ENCODE assay signal across 27 cellular contexts in the genomic region with DNA sequence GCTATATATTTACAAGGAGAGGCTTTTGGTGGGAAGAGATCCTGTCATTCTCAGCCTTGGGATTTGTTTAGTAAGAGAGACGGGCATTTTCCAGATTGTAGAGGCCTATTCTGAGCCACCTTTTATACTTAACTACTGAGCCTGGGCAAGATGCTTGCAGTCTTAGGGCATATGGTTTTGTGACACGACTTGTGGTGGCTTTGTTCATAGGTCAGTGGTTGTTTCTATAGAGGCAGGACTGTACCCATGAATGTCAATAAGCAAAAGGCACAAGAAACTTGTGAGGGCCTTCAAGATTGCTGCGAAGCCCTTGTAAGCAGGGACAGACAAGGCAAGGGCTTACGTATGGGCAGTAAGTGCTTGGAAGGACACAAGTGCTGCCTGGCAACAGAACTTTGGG. TPM values are rescaled to one million over a fixed set of nuclear protein-coding genes. Genes with fewer than 3 reads are reported as not detected.
A peak's percentile ranks its signal among the peaks of the same experiment; 100 is the strongest.
DNase-seq lines count a peak whose midpoint lies in the region; ATAC-seq and TF ChIP-seq lines count a peak whose summit lies in the region.
"Had no signal": no experiment of that assay in that cellular context is flagged by ENCODE, and none has a peak within 500 bp of the region (broad histone marks: within the 10 kb centered on the region; RNA-seq: fewer than 3 reads in every experiment).

No MANE protein-coding gene starts in this region.

- WGBS in heart right ventricle, 2 donors, result 76 to 81% methylated on average over 4 of the region's 4 CpGs

- DNase-seq in CD4-positive, CD25-positive, alpha-beta regulatory T cell, result no peak
- DNase-seq in Karpas-422, result no peak
- DNase-seq in central memory CD8-positive, alpha-beta T cell (ENCODE audit: low spot score in 2 of 2), result no peak
- DNase-seq in cardiac septum (ENCODE audit: low spot score), result no peak
- DNase-seq in heart right ventricle, result no peak
- no peak for DNase-seq in posterior vena cava (ENCODE audit: low spot score)
- DNase-seq: Caco-2; CD4-positive, alpha-beta memory T cell; DMS79; GF-D8; NCI-H1092 treated with DMSO at 0.1 percent for 48 hours; NCI-H1436; NCI-H187; NCI-H2081 treated with DMSO at 0.1 percent for 48 hours; NCI-H2171; NCI-H345; NCI-H510A treated with DMSO at 0.1 percent for 48 hours; PC-9; SJCRH30 had no signal

- H3K36me3 Mint-ChIP-seq in CD4-positive, CD25-positive, alpha-beta regulatory T cell, result no peaks in the 10 kb centered on the region
- H3K36me3 Mint-ChIP-seq in central memory CD8-positive, alpha-beta T cell (ENCODE audit: insufficient read depth), result peaks cover 8% of the 10 kb centered on the region
- peaks cover 28% of the 10 kb centered on the region for H3K36me3 Mint-ChIP-seq in stimulated activated memory B cell treated with anti-CD40 and anti-IgM and Interleukin-4, amounts not matched to agents 10 μg/mL and 1 μg/mL and 100 μg/mL, for 72 hours
- H3K36me3 Mint-ChIP-seq: CD4-positive, alpha-beta memory T cell had no signal

- peak overlapping the region; percentile 38; the same call in 1 of the 2 replicates for H2AFZ ChIP-seq in Karpas-422 (ENCODE audit: low read length)
- H2AFZ ChIP-seq: PC-9 had no signal

- H3K27ac ChIP-seq in CD4-positive, CD25-positive, alpha-beta regulatory T cell (ENCODE audit: insufficient read depth, low read length, poor library complexity, severe bottlenecking), result no peak overlapping the region
- H3K27ac ChIP-seq in Karpas-422 (ENCODE audit: low read length) (peak overlapping the region; percentile 80; the same call in 1 of the 2 replicates), heart right ventricle (no peak overlapping the region)
- H3K27ac ChIP-seq: BLaER1 treated with 17β-estradiol and CSF1 and Interleukin-3, amounts not matched to agents 10 nM and 100 nM; HL-60; PC-9; SJCRH30 had no signal

- H3K9me3 Mint-ChIP-seq in CD4-positive, CD25-positive, alpha-beta regulatory T cell, result peaks cover 0 to 5% (median 2%) of the 10 kb centered on the region in 7 donors
- H3K9me3 Mint-ChIP-seq in central memory CD8-positive, alpha-beta T cell, result peaks cover 6% of the 10 kb centered on the region
- H3K9me3 Mint-ChIP-seq in stimulated activated memory B cell treated with anti-CD40 and anti-IgM and Interleukin-4, amounts not matched to agents 10 μg/mL and 1 μg/mL and 100 μg/mL, for 72 hours, result peaks cover 7% of the 10 kb centered on the region

- H4K20me1 ChIP-seq in Karpas-422 (ENCODE audit: insufficient read depth, low read depth, low read length), result no peaks in the 10 kb centered on the region
- H4K20me1 ChIP-seq: BLaER1 treated with 17β-estradiol and CSF1 and Interleukin-3, amounts not matched to agents 10 nM and 100 nM had no signal

- H3K9me2 ChIP-seq in Karpas-422 (replicated peaks; ENCODE audit: insufficient read depth, low read length), result no peaks in the 10 kb centered on the region

- H3K4me3 Mint-ChIP-seq in CD4-positive, CD25-positive, alpha-beta regulatory T cell, result peak overlapping the region in 2 of 4 donors; percentile 5 to 17
- no peak overlapping the region for H3K4me3 Mint-ChIP-seq in central memory CD8-positive, alpha-beta T cell
- H3K4me3 Mint-ChIP-seq in stimulated activated memory B cell treated with anti-CD40 and anti-IgM and Interleukin-4, amounts not matched to agents 10 μg/mL and 1 μg/mL and 100 μg/mL, for 72 hours, result no peak overlapping the region
- H3K4me3 Mint-ChIP-seq: CD4-positive, alpha-beta memory T cell had no signal

- H3K27me3 ChIP-seq in CD4-positive, CD25-positive, alpha-beta regulatory T cell (ENCODE audit: control insufficient read depth, insufficient read depth, low read length), result no peaks in the 10 kb centered on the region
- no peaks in the 10 kb centered on the region for H3K27me3 ChIP-seq in Karpas-422 (ENCODE audit: low read length)
- peaks cover 0 to 17% (median under 1%) of the 10 kb centered on the region in 7 donors for H3K27me3 ChIP-seq in heart right ventricle
- H3K27me3 ChIP-seq: SJCRH30 had no signal

- H3K4me3 ChIP-seq in CD4-positive, CD25-positive, alpha-beta regulatory T cell (ENCODE audit: low read depth, low read length), result no peak overlapping the region
- H3K4me3 ChIP-seq in Karpas-422 (ENCODE audit: low read length) (no peak overlapping the region), heart right ventricle (no peak overlapping the region)
- H3K4me3 ChIP-seq: BLaER1 treated with 17β-estradiol and CSF1 and Interleukin-3, amounts not matched to agents 10 nM and 100 nM; PC-9; SJCRH30 had no signal

- H3K79me2 ChIP-seq in Karpas-422 (ENCODE audit: low read length), result no peaks in the 10 kb centered on the region

- intact Hi-C loops in cardiac septum (cut with DNase I) (no loop called here), heart right ventricle (cut with DNase I) (no loop called here), posterior vena cava (cut with DNase I) (no loop called here)

- peak overlapping the region in 2 of 3 donors; percentile 9 to 72 for H3K27ac Mint-ChIP-seq in CD4-positive, CD25-positive, alpha-beta regulatory T cell
- H3K27ac Mint-ChIP-seq in central memory CD8-positive, alpha-beta T cell (ENCODE audit: low read depth), result peak overlapping the region; percentile 83
- H3K27ac Mint-ChIP-seq in stimulated activated memory B cell treated with anti-CD40 and anti-IgM and Interleukin-4, amounts not matched to agents 10 μg/mL and 1 μg/mL and 100 μg/mL, for 72 hours, result peak overlapping the region; percentile 94

- no peaks in the 10 kb centered on the region for H3K9me3 ChIP-seq in CD4-positive, CD25-positive, alpha-beta regulatory T cell (ENCODE audit: control insufficient read depth in 2 of 2, low read length in 2 of 2)
- no peaks in the 10 kb centered on the region for H3K9me3 ChIP-seq in Karpas-422 (ENCODE audit: low read length)
- H3K9me3 ChIP-seq in heart right ventricle, result peaks cover 0 to 4% (median 0%) of the 10 kb centered on the region in 11 donors
- H3K9me3 ChIP-seq: Caco-2, SJCRH30 had no signal

- peaks cover 24 to 84% (median 33%) of the 10 kb centered on the region in 4 donors for H3K4me1 Mint-ChIP-seq in CD4-positive, CD25-positive, alpha-beta regulatory T cell
- peaks cover 77% of the 10 kb centered on the region for H3K4me1 Mint-ChIP-seq in central memory CD8-positive, alpha-beta T cell
- peaks cover 90% of the 10 kb centered on the region for H3K4me1 Mint-ChIP-seq in stimulated activated memory B cell treated with anti-CD40 and anti-IgM and Interleukin-4, amounts not matched to agents 10 μg/mL and 1 μg/mL and 100 μg/mL, for 72 hours
- H3K4me1 Mint-ChIP-seq: CD4-positive, alpha-beta memory T cell had no signal

- peak overlapping the region; percentile 55 for H3K9ac ChIP-seq in Karpas-422 (ENCODE audit: low read length)
- H3K9ac ChIP-seq: BLaER1 treated with 17β-estradiol and CSF1 and Interleukin-3, amounts not matched to agents 10 nM and 100 nM had no signal

- H3K4me2 ChIP-seq in Karpas-422 (ENCODE audit: low read depth, low read length, poor library complexity, severe bottlenecking), result peak overlapping the region; percentile 56
- H3K4me2 ChIP-seq: BLaER1 treated with 17β-estradiol and CSF1 and Interleukin-3, amounts not matched to agents 10 nM and 100 nM; PC-9 had no signal

- H3K27me3 Mint-ChIP-seq in CD4-positive, CD25-positive, alpha-beta regulatory T cell, result no peaks in the 10 kb centered on the region
- H3K27me3 Mint-ChIP-seq in central memory CD8-positive, alpha-beta T cell, result no peaks in the 10 kb centered on the region
- H3K27me3 Mint-ChIP-seq in stimulated activated memory B cell treated with anti-CD40 and anti-IgM and Interleukin-4, amounts not matched to agents 10 μg/mL and 1 μg/mL and 100 μg/mL, for 72 hours, result no peaks in the 10 kb centered on the region

- H3K4me1 ChIP-seq in CD4-positive, CD25-positive, alpha-beta regulatory T cell (ENCODE audit: control insufficient read depth, insufficient read depth, low read length, poor library complexity, severe bottlenecking), result peaks cover 39% of the 10 kb centered on the region
- peaks cover 60% of the 10 kb centered on the region for H3K4me1 ChIP-seq in Karpas-422 (ENCODE audit: low read length)
- no peaks in the 10 kb centered on the region for H3K4me1 ChIP-seq in heart right ventricle
- H3K4me1 ChIP-seq: BLaER1 treated with 17β-estradiol and CSF1 and Interleukin-3, amounts not matched to agents 10 nM and 100 nM; Caco-2; SJCRH30 had no signal

- no peak for ATAC-seq in CD4-positive, CD25-positive, alpha-beta regulatory T cell (ENCODE audit: low read depth in 2 of 2)
- no peak for ATAC-seq in central memory CD8-positive, alpha-beta T cell (replicated peaks; ENCODE audit: extremely low read depth, poor library complexity, severe bottlenecking)
- peak; percentile 78 for ATAC-seq in stimulated activated memory B cell treated with anti-CD40 and anti-IgM and Interleukin-4, amounts not matched to agents 10 μg/mL and 1 μg/mL and 100 μg/mL, for 72 hours
- no peak for ATAC-seq in heart right ventricle
- ATAC-seq: Right ventricle myocardium inferior, SK-N-SH treated with all-trans-retinoic acid at 6 μM for 48 hours had no signal

- no peaks in the 10 kb centered on the region for H3K36me3 ChIP-seq in CD4-positive, CD25-positive, alpha-beta regulatory T cell (ENCODE audit: control insufficient read depth, insufficient read depth, low read length)
- no peaks in the 10 kb centered on the region for H3K36me3 ChIP-seq in Karpas-422 (ENCODE audit: insufficient read depth, low read length)
- no peaks in the 10 kb centered on the region for H3K36me3 ChIP-seq in heart right ventricle
- H3K36me3 ChIP-seq: BLaER1 treated with 17β-estradiol and CSF1 and Interleukin-3, amounts not matched to agents 10 nM and 100 nM; SJCRH30 had no signal

- TF ChIP-seq CTCF in heart right ventricle (IDR thresholded peaks at IDR 0.05), result no peak

RNA-seq across cellular contexts. Expression of gene FCRL3, which starts 3.4 kb away (rescaled TPM):
- 24.8 TPM for total RNA-seq in CD4-positive, CD25-positive, alpha-beta regulatory T cell
- polyA plus RNA-seq in CD4-positive, CD25-positive, alpha-beta regulatory T cell, result 10 to 100 TPM; 41.1 to 69.9 (median 61.8) TPM
- 24.7 and 45.8 TPM in 2 replicates for total RNA-seq in Karpas-422 (2014; rRNA removed; shearing (Covaris generic); ENCODE audit: low replicate concordance)
- 0.22 TPM for total RNA-seq in cardiac septum
- total RNA-seq in heart right ventricle, result 1 to 10 TPM in 1 of 10 donors, under 1 TPM in 2, not detected in 7; 0.13 to 1.3 (median 0.20) TPM
- polyA plus RNA-seq in heart right ventricle, result under 1 TPM in 1 of 2 donors, not detected in 1; 0.01 TPM
- total RNA-seq in posterior vena cava, result 1 to 10 TPM in 1 of 2 donors, under 1 TPM in 1; 0.19 to 1.1 TPM
- total RNA-seq: Caco-2, H4, PC-9, RPMI7951, SJCRH30 had no signal
- polyA plus RNA-seq: AG04450 had no signal

Comparison
In these comparisons a context has a peak if more than half of its experiments do, and no peak if none do; other contexts are left out.
1. H3K27ac Mint-ChIP-seq: peak in every context shown above with its lines; median percentile 94 in stimulated activated memory B cell treated with anti-CD40 and anti-IgM and Interleukin-4, amounts not matched to agents 10 μg/mL and 1 μg/mL and 100 μg/mL, for 72 hours; 83 in central memory CD8-positive, alpha-beta T cell; 40 in CD4-positive, CD25-positive, alpha-beta regulatory T cell.
2. RNA of gene FCRL3, which starts 3.4 kb away (total RNA-seq): 24.7 to 45.8 TPM in Karpas-422 and 24.8 TPM in CD4-positive, CD25-positive, alpha-beta regulatory T cell (single experiment); 0.19 to 1.1 TPM in posterior vena cava, 0.22 TPM in cardiac septum (single experiment) and 0.13 to 1.3 TPM in heart right ventricle; every median in the first group is over 10 times any median in the second.